ENCODE assay signal across 17 cellular contexts in genomic region chr10:44125879-44126675, GRCh38.
DNase-seq lines count a peak whose midpoint lies in the region; ATAC-seq and TF ChIP-seq lines count a peak whose summit lies in the region.
"Had no signal": no experiment of that assay in that cellular context is flagged by ENCODE, and none has a peak within 500 bp of the region (broad histone marks: within the 10 kb centered on the region; RNA-seq: fewer than 3 reads in every experiment).

No MANE protein-coding gene starts in this region.

- H3K27ac Mint-ChIP-seq in endothelial cell (ENCODE audit: unreplicated experiment): no peak overlapping the region
- H3K27ac Mint-ChIP-seq: activated naive CD8-positive, alpha-beta T cell; CD4-positive, alpha-beta memory T cell had no signal

- no peaks in the 10 kb centered on the region for H3K27me3 Mint-ChIP-seq in endothelial cell (ENCODE audit: unreplicated experiment)

- intact Hi-C loops in sigmoid colon (cut with DNase I): no loop called here
- intact Hi-C loops in adrenal gland (cut with DNase I): no loop called here

- 74 to 83% methylated on average over 6 of the region's 6 CpGs for WGBS in sigmoid colon, 2 donors
- 73 to 86% (median 80%) methylated on average over 6 of the region's 6 CpGs for WGBS in adrenal gland, 4 donors

- no peak overlapping the region for H3K4me3 ChIP-seq in sigmoid colon
- H3K4me3 ChIP-seq in adrenal gland: no peak overlapping the region
- H3K4me3 ChIP-seq: colonic mucosa had no signal

- no peak for TF ChIP-seq CTCF in sigmoid colon (IDR thresholded peaks at IDR 0.05)
- TF ChIP-seq CTCF in endothelial cell (IDR thresholded peaks at IDR 0.05; ENCODE audit: unreplicated experiment): no peak
- no peak for TF ChIP-seq CTCF in adrenal gland (IDR thresholded peaks at IDR 0.05)

- no peak overlapping the region for H3K27ac ChIP-seq in sigmoid colon
- no peak overlapping the region for H3K27ac ChIP-seq in adrenal gland
- H3K27ac ChIP-seq: colonic mucosa had no signal

- H3K9me3 ChIP-seq in sigmoid colon (no peaks in the 10 kb centered on the region), adrenal gland (replicated peaks in 1 of 3) (no peaks in the 10 kb centered on the region)
- H3K9me3 ChIP-seq: colonic mucosa had no signal

- H3K4me3 Mint-ChIP-seq in endothelial cell (ENCODE audit: unreplicated experiment): no peak overlapping the region
- H3K4me3 Mint-ChIP-seq: activated naive CD8-positive, alpha-beta T cell; CD4-positive, alpha-beta memory T cell had no signal

- DNase-seq in GM03348 (ENCODE audit: low spot score): peak; percentile 89
- DNase-seq in MV-4-11 (lab: John Stamatoyannopoulos, UW): peak; percentile 48
- DNase-seq in fibroblast of gingiva (ENCODE audit: low read depth): peak; percentile 86
- peak; percentile 72 for DNase-seq in sigmoid colon
- DNase-seq in endothelial cell (ENCODE audit: low spot score): no peak
- DNase-seq in adrenal gland: no peak
- DNase-seq in activated CD8-positive, alpha-beta memory T cell treated with anti-CD3 and anti-CD28 coated beads, Interleukin-2, amount 50 U/mL, for 4 hours: no peak
- DNase-seq: CD4-positive, alpha-beta memory T cell; colonic mucosa; islet precursor cell; KG1; NCI-H1930; NCI-H82; SHP77 treated with DMSO at 0.1 percent for 48 hours; stimulated activated naive CD8-positive, alpha-beta T cell treated with anti-CD3 and anti-CD28 coated beads, Interleukin-15, Interleukin-2, amounts not matched to agents 100 U/mL and 50 U/mL, for 24 hours had no signal

- no peaks in the 10 kb centered on the region for H3K27me3 ChIP-seq in sigmoid colon
- no peaks in the 10 kb centered on the region for H3K27me3 ChIP-seq in adrenal gland
- H3K27me3 ChIP-seq: colonic mucosa had no signal

- H3K4me1 ChIP-seq in sigmoid colon: no peaks in the 10 kb centered on the region
- no peaks in the 10 kb centered on the region for H3K4me1 ChIP-seq in adrenal gland (replicated peaks in 1 of 2)
- H3K4me1 ChIP-seq: colonic mucosa had no signal

- no peak for TF ChIP-seq EP300 in sigmoid colon (IDR thresholded peaks at IDR 0.05)

- H3K36me3 Mint-ChIP-seq in endothelial cell (ENCODE audit: low read depth, unreplicated experiment): no peaks in the 10 kb centered on the region
- H3K36me3 Mint-ChIP-seq: activated naive CD8-positive, alpha-beta T cell; CD4-positive, alpha-beta memory T cell had no signal

- H3K4me1 Mint-ChIP-seq in endothelial cell (ENCODE audit: unreplicated experiment): no peaks in the 10 kb centered on the region
- H3K4me1 Mint-ChIP-seq: CD4-positive, alpha-beta memory T cell had no signal

- no peaks in the 10 kb centered on the region for H3K36me3 ChIP-seq in sigmoid colon
- no peaks in the 10 kb centered on the region for H3K36me3 ChIP-seq in adrenal gland (replicated peaks in 1 of 2)
- H3K36me3 ChIP-seq: colonic mucosa had no signal

- TF ChIP-seq POLR2A in sigmoid colon (IDR thresholded peaks at IDR 0.05) (no peak), adrenal gland (IDR thresholded peaks at IDR 0.05) (no peak)

- no peak for ATAC-seq in HG03175 (IDR thresholded peaks at IDR 0.05; ENCODE audit: unreplicated experiment)
- ATAC-seq: stimulated activated naive CD8-positive, alpha-beta T cell treated with anti-CD3 and anti-CD28 coated beads, Interleukin-15, Interleukin-2, amounts not matched to agents 100 U/mL and 50 U/mL, for 24 hours had no signal

- H3K9me3 Mint-ChIP-seq in endothelial cell (ENCODE audit: unreplicated experiment): peaks cover 5% of the 10 kb centered on the region
- H3K9me3 Mint-ChIP-seq: CD4-positive, alpha-beta memory T cell had no signal

Comparison
In these comparisons a context has a peak if more than half of its experiments do, and no peak if none do; other contexts are left out.
1. DNase-seq: peak in GM03348 (single experiment), MV-4-11 (single experiment), fibroblast of gingiva (single experiment) and sigmoid colon (single experiment); none in endothelial cell (single experiment), adrenal gland (0 of 7) and activated CD8-positive, alpha-beta memory T cell treated with anti-CD3 and anti-CD28 coated beads, Interleukin-2, amount 50 U/mL, for 4 hours (single experiment).